8 cellular contexts compared by ENCODE assay signal in genomic region chr4:1009647-1010521, GRCh38.
DNase-seq lines count a peak whose midpoint lies in the region; ATAC-seq and TF ChIP-seq lines count a peak whose summit lies in the region.

No MANE protein-coding gene starts in this region.

- peak overlapping the region; percentile 51 for H3K4me3 ChIP-seq in astrocyte of the cerebellum (ENCODE audit: low read depth, low read length)
- H3K4me3 ChIP-seq in iPS-11a (ENCODE audit: low read depth, low read length), result peak overlapping the region; percentile 20
- H3K4me3 ChIP-seq in skeletal muscle cell (ENCODE audit: low read depth, low read length), result peak overlapping the region; percentile 66

- ATAC-seq in HG03565 (IDR thresholded peaks at IDR 0.05; ENCODE audit: unreplicated experiment), result peak; percentile 32

- in situ Hi-C loops in astrocyte of the cerebellum (cut with HindIII; ENCODE audit: low sequenced_read_pairs), result no loop called here

- peak; percentile 13 for TF ChIP-seq CTCF in astrocyte of the cerebellum (IDR thresholded peaks at IDR 0.05; ENCODE audit: low read depth, low read length, missing control alignments)

- DNase-seq in NCI-H82 (lab: John Stamatoyannopoulos, UW), result peak; percentile 49
- no peak for DNase-seq in NCI-H82 treated with DMSO at 0.1 percent for 48 hours (lab: John Stamatoyannopoulos, UW; ENCODE audit: unreplicated experiment)
- DNase-seq in T-helper 22 cell (ENCODE audit: low read depth), result peak; percentile 62
- DNase-seq in astrocyte of the cerebellum (ENCODE audit: low read depth), result no peak
- DNase-seq in skeletal muscle cell (ENCODE audit: low read depth), result no peak
- DNase-seq in DMS153 treated with DMSO at 0.1 percent for 48 hours (lab: John Stamatoyannopoulos, UW; ENCODE audit: unreplicated experiment), result no peak

Comparison
In these comparisons a context has a peak if more than half of its experiments do, and no peak if none do; other contexts are left out.
1. DNase-seq: peak in NCI-H82 (single experiment) and T-helper 22 cell (single experiment); none in NCI-H82 treated with DMSO at 0.1 percent for 48 hours (single experiment), astrocyte of the cerebellum (single experiment), skeletal muscle cell (single experiment) and DMS153 treated with DMSO at 0.1 percent for 48 hours (single experiment).
2. Peak in every context shown above with its lines, with median percentiles within 50 percentile points of each other: H3K4me3 ChIP-seq.